8 cellular contexts compared by ENCODE assay signal in the genomic region with DNA sequence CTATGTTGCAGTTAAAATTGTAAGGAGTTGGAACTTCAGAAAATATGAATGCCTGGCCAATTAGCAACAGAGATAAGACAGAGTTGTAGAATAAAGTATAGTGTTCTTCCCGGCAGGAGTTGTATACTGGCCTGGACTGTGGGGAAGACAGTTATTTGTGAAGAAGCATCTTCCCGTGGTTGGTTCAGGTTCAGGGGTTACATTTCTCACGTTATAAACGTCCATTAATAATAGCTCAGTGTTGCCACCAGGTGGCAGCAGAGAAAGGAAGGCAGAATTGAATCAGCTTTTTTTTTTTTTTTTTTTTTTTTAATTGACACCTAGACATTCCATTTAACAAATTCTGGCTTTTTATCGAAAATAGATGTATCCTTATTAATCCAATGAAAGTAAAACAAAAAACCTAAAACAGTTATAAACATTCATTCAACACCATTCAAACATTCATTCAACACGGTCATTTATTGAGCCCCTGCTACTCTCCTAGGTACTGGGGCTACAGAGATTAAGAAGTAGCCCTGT.
DNase-seq lines count a peak whose midpoint lies in the region; ATAC-seq and TF ChIP-seq lines count a peak whose summit lies in the region.

No MANE protein-coding gene starts in this region.

- no peaks in the 10 kb centered on the region for H3K36me3 Mint-ChIP-seq in activated T-cell treated with anti-CD3 and anti-CD28 coated beads, Interleukin-2, amount 50 U/mL, for 4 hours (ENCODE audit: insufficient read depth)

- H3K9me3 Mint-ChIP-seq in activated T-cell treated with anti-CD3 and anti-CD28 coated beads, Interleukin-2, amount 50 U/mL, for 4 hours = no peaks in the 10 kb centered on the region

- H3K79me2 ChIP-seq in OCI-LY3 (ENCODE audit: low read length) = no peaks in the 10 kb centered on the region

- no peak overlapping the region for H3K4me3 Mint-ChIP-seq in activated T-cell treated with anti-CD3 and anti-CD28 coated beads, Interleukin-2, amount 50 U/mL, for 4 hours

- H3K27me3 ChIP-seq in OCI-LY3 (ENCODE audit: low read depth, low read length) (peaks cover 45% of the 10 kb centered on the region), ovary (no peaks in the 10 kb centered on the region)

- no peak for TF ChIP-seq EP300 in ovary (IDR thresholded peaks at IDR 0.05)

- DNase-seq in AG20443 (ENCODE audit: low spot score) = peak; percentile 69
- DNase-seq in H4 (ENCODE audit: low spot score) = peak; percentile 48
- peak; percentile 52 for DNase-seq in activated T-cell treated with anti-CD3 and anti-CD28 coated beads, Interleukin-2, amount 50 U/mL, for 4 hours
- DNase-seq in fibroblast of the aortic adventitia (ENCODE audit: low read depth) = peak; percentile 65
- peak; percentile 55 to 73 (median 60) for DNase-seq in ovary

- H3K9me3 ChIP-seq in OCI-LY3 (ENCODE audit: insufficient read depth, low read length) = no peaks in the 10 kb centered on the region
- H3K9me3 ChIP-seq in ovary = no peaks in the 10 kb centered on the region

- H3K36me3 ChIP-seq in OCI-LY3 (replicated peaks; ENCODE audit: low read depth, low read length) = no peaks in the 10 kb centered on the region
- H3K36me3 ChIP-seq in ovary = no peaks in the 10 kb centered on the region

- H2AFZ ChIP-seq in OCI-LY3 (ENCODE audit: low read depth, low read length) = 0 out of 2 replicates have a peak overlapping the region, but pooled peaks have one; percentile 37

- no peak for ATAC-seq in activated T-cell treated with anti-CD3 and anti-CD28 coated beads, Interleukin-2, amount 50 U/mL, for 4 hours
- no peak for ATAC-seq in HG03571 (IDR thresholded peaks at IDR 0.05; ENCODE audit: unreplicated experiment)
- ATAC-seq in GM21529 (IDR thresholded peaks at IDR 0.05; ENCODE audit: unreplicated experiment) = no peak

- peak overlapping the region; percentile 31 for H3K4me2 ChIP-seq in OCI-LY3 (ENCODE audit: low read length)

- intact Hi-C loops in ovary (cut with DNase I) = loop anchor here in 3 of 4 donors (2.0 to 10.0 kb wide), 3 partner anchors 411 to 421 kb away; no protein-coding TSS in a partner anchor

- H4K20me1 ChIP-seq in OCI-LY3 (ENCODE audit: insufficient read depth, low read length) = no peaks in the 10 kb centered on the region

- H3K4me3 ChIP-seq in OCI-LY3 (ENCODE audit: low read length) (no peak overlapping the region), fibroblast of the aortic adventitia (ENCODE audit: low read depth, low read length) (no peak overlapping the region), ovary (no peak overlapping the region)

- H3K9ac ChIP-seq in OCI-LY3 (ENCODE audit: low read length) = no peak overlapping the region

- WGBS in ovary, 3 donors = 15 to 17% (median 16%) methylated on average over 6 of the region's 6 CpGs

- no peak for TF ChIP-seq POLR2A in ovary (IDR thresholded peaks at IDR 0.05)

- TF ChIP-seq CTCF in OCI-LY3 (IDR thresholded peaks at IDR 0.05; ENCODE audit: low read depth, low read length) = peak; percentile 79
- peak; percentile 68 for TF ChIP-seq CTCF in fibroblast of the aortic adventitia (IDR thresholded peaks at IDR 0.05; ENCODE audit: insufficient read depth, low read length)
- TF ChIP-seq CTCF in ovary (IDR thresholded peaks at IDR 0.05) = peak; percentile 34 to 65 (median 47)

- peaks cover 3% of the 10 kb centered on the region for H3K27me3 Mint-ChIP-seq in activated T-cell treated with anti-CD3 and anti-CD28 coated beads, Interleukin-2, amount 50 U/mL, for 4 hours (ENCODE audit: low read depth)

- H3K27ac ChIP-seq in OCI-LY3 (ENCODE audit: low read length) = no peak overlapping the region
- no peak overlapping the region for H3K27ac ChIP-seq in ovary

- H3K4me1 ChIP-seq in OCI-LY3 (ENCODE audit: low read length) (no peaks in the 10 kb centered on the region), ovary (ENCODE audit: insufficient read depth) (no peaks in the 10 kb centered on the region)

- no peaks in the 10 kb centered on the region for H3K4me1 Mint-ChIP-seq in activated T-cell treated with anti-CD3 and anti-CD28 coated beads, Interleukin-2, amount 50 U/mL, for 4 hours (ENCODE audit: low read depth)
